In genomic region chr7:102456327-102456726, GRCh38 we compare ENCODE assay signal across 2 cellular contexts.
TF ChIP-seq lines count a peak whose summit lies in the region.

No MANE protein-coding gene starts in this region.

TF ChIP-seq in HEK293, 187 proteins besides CTCF, POLR2A, EP300 and RAD21 (continues in another document):
- TF ChIP-seq PRDM10 (tag by site-specific recombination; IDR thresholded peaks at IDR 0.05) (peak; percentile 32), ZNF350 (tag by site-specific recombination; IDR thresholded peaks at IDR 0.05) (no peak), ZNF48 (tag by site-specific recombination; IDR thresholded peaks at IDR 0.05) (no peak), ZBTB49 (tag by site-specific recombination; IDR thresholded peaks at IDR 0.05; ENCODE audit: low read depth) (no peak), ZNF510 (tag by site-specific recombination; IDR thresholded peaks at IDR 0.05; ENCODE audit: insufficient replicate concordance) (no peak), ELK4 (IDR thresholded peaks at IDR 0.05; ENCODE audit: borderline replicate concordance, low read depth, low read length) (no peak), ZNF639 (tag by site-specific recombination; IDR thresholded peaks at IDR 0.05) (no peak), ZNF433 (tag by site-specific recombination; IDR thresholded peaks at IDR 0.05; ENCODE audit: low read depth) (no peak), ZBTB8A (tag by site-specific recombination; IDR thresholded peaks at IDR 0.05) (no peak), ZNF776 (tag by site-specific recombination; IDR thresholded peaks at IDR 0.05; ENCODE audit: borderline replicate concordance) (no peak), ZNF157 (tag by site-specific recombination; IDR thresholded peaks at IDR 0.05) (no peak), ZNF16 (tag by site-specific recombination; IDR thresholded peaks at IDR 0.05; ENCODE audit: low read depth) (no peak), MEIS1 (CRISPR knock-in tag; IDR thresholded peaks at IDR 0.05; ENCODE audit: borderline replicate concordance) (no peak), ZNF175 (tag by site-specific recombination; IDR thresholded peaks at IDR 0.05) (no peak), ZNF362 (tag by site-specific recombination; IDR thresholded peaks at IDR 0.05) (no peak), WT1 (tag by site-specific recombination; IDR thresholded peaks at IDR 0.05) (peak; percentile 93)

TF ChIP-seq in WTC11, 78 proteins besides CTCF, POLR2A, EP300 and RAD21:
- no peak for TF ChIP-seq E2F4 (CRISPR knock-in tag; IDR thresholded peaks at IDR 0.05; ENCODE audit: borderline replicate concordance, low read depth)
- no peak for TF ChIP-seq SOX15 (CRISPR knock-in tag; IDR thresholded peaks at IDR 0.05)
- no peak for TF ChIP-seq STAT6 (CRISPR knock-in tag; conservative IDR thresholded peaks at IDR 0.05; ENCODE audit: low read depth)
- no peak for TF ChIP-seq MXD4 (CRISPR knock-in tag; IDR thresholded peaks at IDR 0.05; ENCODE audit: borderline replicate concordance)
- peak; percentile 89 for TF ChIP-seq ZNF121 (CRISPR knock-in tag; IDR thresholded peaks at IDR 0.05)
- TF ChIP-seq IRF1 (CRISPR knock-in tag; IDR thresholded peaks at IDR 0.05) = no peak
